In genomic region chr3:13002398-13003124, GRCh38 we compare ENCODE assay signal across 1 cellular context.
TF ChIP-seq lines count a peak whose summit lies in the region.

No MANE protein-coding gene starts in this region.

TF ChIP-seq in K562, 482 proteins besides CTCF, POLR2A, EP300 and RAD21 (continued from another document and continues in another):
- no peak for TF ChIP-seq FOXP4 (CRISPR knock-in tag; IDR thresholded peaks at IDR 0.05; ENCODE audit: borderline replicate concordance)
- TF ChIP-seq SMARCE1 (IDR thresholded peaks at IDR 0.05): peak; percentile 23; the same call in 1 of the 2 replicates
- TF ChIP-seq NUFIP1 (IDR thresholded peaks at IDR 0.05; ENCODE audit: partially characterized antibody): no peak
- TF ChIP-seq MTA1 (IDR thresholded peaks at IDR 0.05; ENCODE audit: borderline replicate concordance): no peak
- TF ChIP-seq NEUROD1 (IDR thresholded peaks at IDR 0.05; ENCODE audit: borderline replicate concordance, low read depth, low read length, partially characterized antibody): no peak
- no peak for TF ChIP-seq GMEB1 (CRISPR knock-in tag; IDR thresholded peaks at IDR 0.05)
- TF ChIP-seq ZNF584 (CRISPR knock-in tag; IDR thresholded peaks at IDR 0.05; ENCODE audit: low read depth): no peak
- no peak for TF ChIP-seq KLF16 (IDR thresholded peaks at IDR 0.05)
- peak; percentile 29; the same call in 1 of the 2 replicates for TF ChIP-seq ESRRB (CRISPR knock-in tag; IDR thresholded peaks at IDR 0.05; ENCODE audit: borderline replicate concordance)
- TF ChIP-seq ZNF384 (IDR thresholded peaks at IDR 0.05; ENCODE audit: low read depth, low read length): peak; percentile 52; the same call in 1 of the 2 replicates
- TF ChIP-seq MCM3 (IDR thresholded peaks at IDR 0.05): no peak
- no peak for TF ChIP-seq ZNF75A (CRISPR knock-in tag; IDR thresholded peaks at IDR 0.05)
- TF ChIP-seq RBM25 (IDR thresholded peaks at IDR 0.05; ENCODE audit: low read depth, low read length, severe bottlenecking): peak; percentile 34
- no peak for TF ChIP-seq ZNF280B (CRISPR knock-in tag; IDR thresholded peaks at IDR 0.05)
- TF ChIP-seq PPARD (CRISPR knock-in tag; IDR thresholded peaks at IDR 0.05): no peak
- no peak for TF ChIP-seq JUNB (CRISPR knock-in tag; conservative IDR thresholded peaks at IDR 0.05)
- no peak for TF ChIP-seq ETS2 (tag; IDR thresholded peaks at IDR 0.05; ENCODE audit: borderline replicate concordance, poor library complexity, severe bottlenecking)
- TF ChIP-seq PTBP1 (IDR thresholded peaks at IDR 0.05; ENCODE audit: low read depth, low read length): no peak
- TF ChIP-seq TGIF2 (CRISPR knock-in tag; IDR thresholded peaks at IDR 0.05): no peak
- TF ChIP-seq FOXK2 (conservative IDR thresholded peaks at IDR 0.05 in 1 of 2, IDR thresholded peaks at IDR 0.05 in 1 of 2; ENCODE audit: low read depth in 2 of 2): no peak
- 0 out of 2 replicates have a peak, but pooled peaks have one; percentile 17 for TF ChIP-seq ZNF644 (tag; IDR thresholded peaks at IDR 0.05; ENCODE audit: low read depth)
- TF ChIP-seq CREB1 (IDR thresholded peaks at IDR 0.05): peak; percentile 23; the same call in 1 of the 2 replicates
- no peak for TF ChIP-seq CREB1 (CRISPR knock-in tag; IDR thresholded peaks at IDR 0.05)
- peak; percentile 35; the same call in 1 of the 2 replicates for TF ChIP-seq LCOR (CRISPR knock-in tag; IDR thresholded peaks at IDR 0.05)
- TF ChIP-seq CHCHD3 (CRISPR knock-in tag; IDR thresholded peaks at IDR 0.05): peak; percentile 93; the same call in 1 of the 2 replicates
- TF ChIP-seq ZBTB40 (IDR thresholded peaks at IDR 0.05): no peak
- no peak for TF ChIP-seq ZBTB40 (CRISPR knock-in tag; IDR thresholded peaks at IDR 0.05)
- TF ChIP-seq NFE2L1 (tag; IDR thresholded peaks at IDR 0.05; ENCODE audit: borderline replicate concordance, low read depth): no peak
- no peak for TF ChIP-seq FOXO4 (CRISPR knock-in tag; IDR thresholded peaks at IDR 0.05)
- TF ChIP-seq SP2 (IDR thresholded peaks at IDR 0.05; ENCODE audit: extremely low read depth, low read depth, low read length, poor library complexity, severe bottlenecking): no peak
- no peak for TF ChIP-seq IRF9 (tag; IDR thresholded peaks at IDR 0.05)
- no peak for TF ChIP-seq CUX1 (CRISPR knock-in tag; IDR thresholded peaks at IDR 0.05)
- no peak for TF ChIP-seq RNF219 (CRISPR knock-in tag; IDR thresholded peaks at IDR 0.05)
- TF ChIP-seq NFATC3 (IDR thresholded peaks at IDR 0.05): no peak
